ENCODE assay signal across 23 cellular contexts in genomic region chr7:117062300-117062699, GRCh38.
DNase-seq lines count a peak whose midpoint lies in the region; FAIRE-seq and TF ChIP-seq lines count a peak whose summit lies in the region.
"Had no signal": no experiment of that assay in that cellular context is flagged by ENCODE, and none has a peak within 500 bp of the region (broad histone marks: within the 10 kb centered on the region; RNA-seq: fewer than 3 reads in every experiment).

No MANE protein-coding gene starts in this region.

- H2AFZ ChIP-seq in osteoblast (ENCODE audit: low read length), result no peak overlapping the region

- WGBS in stomach, 5 donors, result 36 to 68% (median 42%) methylated on average over 1 of the region's 1 CpG

- H3K9me3 ChIP-seq in osteoblast (ENCODE audit: low read depth, low read length), result no peaks in the 10 kb centered on the region
- no peaks in the 10 kb centered on the region for H3K9me3 ChIP-seq in stomach
- H3K9me3 ChIP-seq: MG63 had no signal

- TF ChIP-seq POLR2A in stomach (IDR thresholded peaks at IDR 0.05), result no peak

- no peaks in the 10 kb centered on the region for H4K20me1 ChIP-seq in osteoblast (ENCODE audit: insufficient read depth, low read length)

- H3K4me3 ChIP-seq in bronchial epithelial cell (ENCODE audit: low read depth, low read length) (no peak overlapping the region), osteoblast (ENCODE audit: insufficient read depth, low read length) (peak overlapping the region; percentile 36), foreskin fibroblast (ENCODE audit: low read depth in 1 of 2, low read length in 2 of 2) (no peak overlapping the region), stomach (no peak overlapping the region)
- H3K4me3 ChIP-seq: MG63 had no signal

- TF ChIP-seq EP300 in stomach (IDR thresholded peaks at IDR 0.05), result no peak

- H3K36me3 ChIP-seq in bronchial epithelial cell (ENCODE audit: control insufficient read depth, insufficient read depth, low read length) (no peaks in the 10 kb centered on the region), osteoblast (ENCODE audit: insufficient read depth, low read length) (no peaks in the 10 kb centered on the region), stomach (no peaks in the 10 kb centered on the region)
- H3K36me3 ChIP-seq: MG63 had no signal

- peak; percentile 28 for DNase-seq in AG08396 (ENCODE audit: low spot score)
- DNase-seq in LHCN-M2 (ENCODE audit: low read depth), result peak; percentile 62
- peak; percentile 55 for DNase-seq in bronchial epithelial cell (ENCODE audit: low read depth)
- peak; percentile 26 for DNase-seq in osteoblast (ENCODE audit: insufficient read length, low spot score, missing footprints)
- DNase-seq in NCI-H146 (lab: John Stamatoyannopoulos, UW), result no peak
- no peak for DNase-seq in NCI-H82 (lab: John Stamatoyannopoulos, UW)
- no peak for DNase-seq in foreskin fibroblast
- no peak for DNase-seq in stomach
- DNase-seq: AML-193; DMS79; Karpas-422; MG63; NCI-H1048; NCI-H1436; NCI-H2081; NCI-H2171 treated with DMSO at 0.1 percent for 48 hours; NCI-H446 treated with DMSO at 0.1 percent for 48 hours; NCI-H69; NK-92 treated with Interleukin-12 subunit alpha and Interleukin-12 subunit beta, amount 100 ng/mL, for 24 hours; RPMI8226 had no signal

- peak overlapping the region; percentile 53 for H3K4me2 ChIP-seq in osteoblast (ENCODE audit: insufficient read depth, low read length)

- intact Hi-C loops in stomach (cut with DNase I; ENCODE audit: low total_unique reads), result no loop called here

- peaks cover 14% of the 10 kb centered on the region for H3K79me2 ChIP-seq in osteoblast (ENCODE audit: insufficient read depth, low read length)

- TF ChIP-seq CTCF in bronchial epithelial cell (IDR thresholded peaks at IDR 0.05; ENCODE audit: insufficient read depth, low read length, severe bottlenecking) (no peak), osteoblast (IDR thresholded peaks at IDR 0.05; ENCODE audit: extremely low read depth, low read depth, low read length) (no peak), foreskin fibroblast (IDR thresholded peaks at IDR 0.05; ENCODE audit: low read depth, low read length) (no peak), stomach (IDR thresholded peaks at IDR 0.05) (no peak)

- H3K4me1 ChIP-seq in osteoblast (ENCODE audit: insufficient read depth, low read length), result peaks cover 22% of the 10 kb centered on the region
- H3K4me1 ChIP-seq in stomach, result peaks cover 0 to 12% (median 5%) of the 10 kb centered on the region in 4 donors

- no peak for FAIRE-seq in bronchial epithelial cell (lab: Jason Lieb, UNC)
- FAIRE-seq: D721Med, HTR-8/SVneo had no signal

- H3K27me3 ChIP-seq in bronchial epithelial cell (ENCODE audit: control insufficient read depth, insufficient read depth, low read length) (no peaks in the 10 kb centered on the region), osteoblast (ENCODE audit: insufficient read depth, low read length) (no peaks in the 10 kb centered on the region), stomach (no peaks in the 10 kb centered on the region)
- H3K27me3 ChIP-seq: MG63 had no signal

- H3K27ac ChIP-seq in osteoblast (ENCODE audit: low read depth, low read length), result peak overlapping the region; percentile 95
- H3K27ac ChIP-seq in stomach, result no peak overlapping the region
- H3K27ac ChIP-seq: C4-2B had no signal

Comparison
In these comparisons a context has a peak if more than half of its experiments do, and no peak if none do; other contexts are left out.
1. DNase-seq: peak in AG08396 (single experiment), LHCN-M2 (single experiment), bronchial epithelial cell (single experiment) and osteoblast (single experiment); none in NCI-H146 (single experiment), NCI-H82 (single experiment), foreskin fibroblast (0 of 2) and stomach (single experiment).